In the genomic region with DNA sequence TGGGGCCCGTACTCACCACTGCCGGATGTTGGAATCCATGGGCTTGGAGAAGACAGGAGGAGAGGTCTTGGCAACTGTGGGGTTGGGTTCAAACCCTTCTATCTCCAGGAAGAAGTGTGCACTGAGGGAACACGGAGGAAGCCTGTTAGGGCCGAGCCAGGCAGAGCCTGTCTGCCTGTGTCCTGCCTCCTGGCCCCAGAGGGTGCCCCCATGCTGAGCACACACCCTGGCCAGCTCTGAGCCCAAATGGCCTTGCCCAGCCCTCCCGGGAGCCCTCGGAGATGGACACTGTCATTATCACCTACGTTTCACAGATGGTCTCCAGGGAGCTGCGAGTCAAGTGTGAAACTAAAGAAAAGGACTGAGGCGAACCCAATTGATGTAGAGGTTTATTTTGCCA, we compare ENCODE assay signal across 17 cellular contexts. TPM values are rescaled to one million over a fixed set of nuclear protein-coding genes. Genes with fewer than 3 reads are reported as not detected.
DNase-seq lines count a peak whose midpoint lies in the region; ATAC-seq and TF ChIP-seq lines count a peak whose summit lies in the region.
"Had no signal": no experiment of that assay in that cellular context is flagged by ENCODE, and none has a peak within 500 bp of the region (broad histone marks: within the 10 kb centered on the region; RNA-seq: fewer than 3 reads in every experiment).

No MANE protein-coding gene starts in this region.

- H2AFZ ChIP-seq in osteoblast (ENCODE audit: low read length) = no peak overlapping the region
- H2AFZ ChIP-seq: GM23338 had no signal

- peaks cover 5% of the 10 kb centered on the region for H3K9me3 Mint-ChIP-seq in stimulated activated naive CD8-positive, alpha-beta T cell treated with anti-CD3 and anti-CD28 coated beads, Interleukin-15, Interleukin-2, amounts not matched to agents 100 ng/mL and 50 ng/mL, for 24 hours
- no peaks in the 10 kb centered on the region for H3K9me3 Mint-ChIP-seq in nephron progenitor cell

- no peak for DNase-seq in stimulated activated naive CD8-positive, alpha-beta T cell treated with anti-CD3 and anti-CD28 coated beads, Interleukin-15, Interleukin-2, amounts not matched to agents 100 U/mL and 50 U/mL, for 24 hours
- DNase-seq in nephron progenitor cell (no peak), osteoblast (ENCODE audit: insufficient read length, low spot score, missing footprints) (peak; percentile 54)
- no peak for DNase-seq in activated CD4-positive, alpha-beta T cell treated with anti-CD3 and anti-CD28 coated beads for 48 hours
- DNase-seq: C1 segment of cervical spinal cord; Calu3; CD4-positive, alpha-beta memory T cell; COR-L47; DMS53; DMS79 treated with DMSO at 0.1 percent for 48 hours; GF-D8; H9 had no signal

- H3K36me3 Mint-ChIP-seq in stimulated activated naive CD8-positive, alpha-beta T cell treated with anti-CD3 and anti-CD28 coated beads, Interleukin-15, Interleukin-2, amounts not matched to agents 100 ng/mL and 50 ng/mL, for 24 hours (ENCODE audit: low read depth) = no peaks in the 10 kb centered on the region
- H3K36me3 Mint-ChIP-seq in nephron progenitor cell (ENCODE audit: low read depth) = no peaks in the 10 kb centered on the region
- H3K36me3 Mint-ChIP-seq: CD4-positive, alpha-beta memory T cell had no signal

- no peak overlapping the region for H3K4me3 ChIP-seq in osteoblast (ENCODE audit: insufficient read depth, low read length)
- H3K4me3 ChIP-seq: GM23338 had no signal

- H4K20me1 ChIP-seq in osteoblast (ENCODE audit: insufficient read depth, low read length) = no peaks in the 10 kb centered on the region

- H3K27me3 Mint-ChIP-seq in stimulated activated naive CD8-positive, alpha-beta T cell treated with anti-CD3 and anti-CD28 coated beads, Interleukin-15, Interleukin-2, amounts not matched to agents 100 ng/mL and 50 ng/mL, for 24 hours = peaks cover 7% of the 10 kb centered on the region
- peaks cover 11% of the 10 kb centered on the region for H3K27me3 Mint-ChIP-seq in nephron progenitor cell (ENCODE audit: low read depth, poor library complexity)

- H3K4me3 Mint-ChIP-seq in stimulated activated naive CD8-positive, alpha-beta T cell treated with anti-CD3 and anti-CD28 coated beads, Interleukin-15, Interleukin-2, amounts not matched to agents 100 ng/mL and 50 ng/mL, for 24 hours = no peak overlapping the region
- H3K4me3 Mint-ChIP-seq in nephron progenitor cell = no peak overlapping the region
- H3K4me3 Mint-ChIP-seq: CD4-positive, alpha-beta memory T cell; GM23338; H9 had no signal

- ATAC-seq in stimulated activated naive CD8-positive, alpha-beta T cell treated with anti-CD3 and anti-CD28 coated beads, Interleukin-15, Interleukin-2, amounts not matched to agents 100 U/mL and 50 U/mL, for 24 hours = no peak
- no peak for ATAC-seq in HG03442 (IDR thresholded peaks at IDR 0.05; ENCODE audit: unreplicated experiment)
- ATAC-seq: GM23338, HCT116 had no signal

- H3K9me3 ChIP-seq in osteoblast (ENCODE audit: low read depth, low read length) = no peaks in the 10 kb centered on the region

- no peak for TF ChIP-seq CTCF in nephron progenitor cell (IDR thresholded peaks at IDR 0.05)
- TF ChIP-seq CTCF in osteoblast (IDR thresholded peaks at IDR 0.05; ENCODE audit: extremely low read depth, low read depth, low read length) = no peak

- H3K27me3 ChIP-seq in osteoblast (ENCODE audit: insufficient read depth, low read length) = peaks cover 8% of the 10 kb centered on the region

- H3K4me2 ChIP-seq in osteoblast (ENCODE audit: insufficient read depth, low read length) = no peak overlapping the region
- H3K4me2 ChIP-seq: GM23338 had no signal

- no peak overlapping the region for H3K27ac ChIP-seq in osteoblast (ENCODE audit: low read depth, low read length)

- no peaks in the 10 kb centered on the region for H3K36me3 ChIP-seq in osteoblast (ENCODE audit: insufficient read depth, low read length)

- H3K79me2 ChIP-seq in osteoblast (ENCODE audit: insufficient read depth, low read length) = no peaks in the 10 kb centered on the region

- no peaks in the 10 kb centered on the region for H3K4me1 ChIP-seq in osteoblast (ENCODE audit: insufficient read depth, low read length)

- H3K4me1 Mint-ChIP-seq in stimulated activated naive CD8-positive, alpha-beta T cell treated with anti-CD3 and anti-CD28 coated beads, Interleukin-15, Interleukin-2, amounts not matched to agents 100 ng/mL and 50 ng/mL, for 24 hours (ENCODE audit: low read depth) = no peaks in the 10 kb centered on the region
- peaks cover 11% of the 10 kb centered on the region for H3K4me1 Mint-ChIP-seq in nephron progenitor cell
- H3K4me1 Mint-ChIP-seq: CD4-positive, alpha-beta memory T cell; GM23338; H9 had no signal

- H3K27ac Mint-ChIP-seq in stimulated activated naive CD8-positive, alpha-beta T cell treated with anti-CD3 and anti-CD28 coated beads, Interleukin-15, Interleukin-2, amounts not matched to agents 100 ng/mL and 50 ng/mL, for 24 hours = peak overlapping the region; percentile 7
- peak overlapping the region; percentile 16 for H3K27ac Mint-ChIP-seq in nephron progenitor cell
- H3K27ac Mint-ChIP-seq: CD4-positive, alpha-beta memory T cell; H9 had no signal

RNA-seq across cellular contexts. Expression of a gene that starts 12.5 kb away (rescaled TPM):
- 0.29 and 0.36 TPM in 2 replicates for total RNA-seq in osteoblast
- total RNA-seq: H4 had no signal
